1 cellular context compared by ENCODE assay signal in the genomic region with DNA sequence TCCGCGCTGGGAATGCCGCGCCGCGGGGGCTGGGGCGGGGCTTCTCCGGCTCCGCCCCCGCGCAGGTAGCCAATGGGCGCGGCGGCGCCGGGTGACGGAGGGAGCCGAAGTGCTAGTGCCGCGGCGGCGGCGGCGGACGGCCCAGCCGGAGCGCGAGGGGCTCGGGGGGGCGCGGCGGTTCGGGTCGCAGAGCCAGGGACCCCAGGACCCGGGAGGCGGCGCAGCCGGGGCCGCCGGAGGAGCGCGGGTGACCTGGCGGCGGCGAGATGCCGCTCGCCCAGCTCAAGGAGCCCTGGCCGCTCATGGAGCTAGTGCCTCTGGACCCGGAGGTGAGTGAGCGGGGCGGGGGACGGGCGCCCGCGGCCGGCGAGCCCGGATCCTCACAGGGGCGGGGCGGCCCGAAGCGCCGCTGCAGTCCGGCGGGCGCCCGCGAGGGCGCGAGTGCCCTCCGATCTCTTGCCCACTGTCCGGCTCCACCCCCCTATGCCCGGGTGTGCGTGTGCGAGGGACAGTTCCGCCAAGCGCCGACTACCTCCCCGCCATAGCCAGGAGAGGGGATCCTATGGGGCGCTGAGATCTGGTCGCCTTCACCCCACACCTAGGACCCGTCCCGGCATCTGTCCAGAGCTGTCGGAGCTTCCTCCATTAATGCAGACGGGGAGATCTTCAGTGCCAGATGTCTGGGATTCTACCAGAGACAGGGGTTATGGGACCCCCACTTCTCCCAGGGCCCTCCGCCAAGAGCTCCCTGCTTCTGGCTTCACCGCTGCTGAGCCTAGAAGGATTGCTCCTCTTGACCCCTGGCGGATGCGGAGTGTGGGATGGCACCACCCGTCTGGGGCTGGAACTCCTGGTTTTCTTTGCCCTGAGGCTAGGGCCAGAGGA.
TF ChIP-seq lines count a peak whose summit lies in the region.

A gene (plus strand): TSS at position 107 of the 885 bp plus-strand sequence. CDS start 160 bp downstream, at position 267.

TF ChIP-seq in HepG2, 621 proteins besides CTCF, POLR2A, EP300 and RAD21 (continued from another document and continues in another):
- TF ChIP-seq, protein P1, sequence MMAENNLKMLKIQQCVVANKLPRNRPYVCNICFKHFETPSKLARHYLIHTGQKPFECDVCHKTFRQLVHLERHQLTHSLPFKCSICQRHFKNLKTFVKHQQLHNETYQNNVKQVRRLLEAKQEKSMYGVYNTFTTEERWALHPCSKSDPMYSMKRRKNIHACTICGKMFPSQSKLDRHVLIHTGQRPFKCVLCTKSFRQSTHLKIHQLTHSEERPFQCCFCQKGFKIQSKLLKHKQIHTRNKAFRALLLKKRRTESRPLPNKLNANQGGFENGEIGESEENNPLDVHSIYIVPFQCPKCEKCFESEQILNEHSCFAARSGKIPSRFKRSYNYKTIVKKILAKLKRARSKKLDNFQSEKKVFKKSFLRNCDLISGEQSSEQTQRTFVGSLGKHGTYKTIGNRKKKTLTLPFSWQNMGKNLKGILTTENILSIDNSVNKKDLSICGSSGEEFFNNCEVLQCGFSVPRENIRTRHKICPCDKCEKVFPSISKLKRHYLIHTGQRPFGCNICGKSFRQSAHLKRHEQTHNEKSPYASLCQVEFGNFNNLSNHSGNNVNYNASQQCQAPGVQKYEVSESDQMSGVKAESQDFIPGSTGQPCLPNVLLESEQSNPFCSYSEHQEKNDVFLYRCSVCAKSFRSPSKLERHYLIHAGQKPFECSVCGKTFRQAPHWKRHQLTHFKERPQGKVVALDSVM (CRISPR knock-in tag; IDR thresholded peaks at IDR 0.05) = no peak
- TF ChIP-seq GTF3A (CRISPR knock-in tag; conservative IDR thresholded peaks at IDR 0.05) = no peak
- TF ChIP-seq YEATS2 (CRISPR knock-in tag; IDR thresholded peaks at IDR 0.05; ENCODE audit: borderline replicate concordance) = no peak
- no peak for TF ChIP-seq KDM5B (CRISPR knock-in tag; IDR thresholded peaks at IDR 0.05; ENCODE audit: borderline replicate concordance)
- TF ChIP-seq ZBTB7B (CRISPR knock-in tag; IDR thresholded peaks at IDR 0.05) = no peak
- TF ChIP-seq, protein P2, sequence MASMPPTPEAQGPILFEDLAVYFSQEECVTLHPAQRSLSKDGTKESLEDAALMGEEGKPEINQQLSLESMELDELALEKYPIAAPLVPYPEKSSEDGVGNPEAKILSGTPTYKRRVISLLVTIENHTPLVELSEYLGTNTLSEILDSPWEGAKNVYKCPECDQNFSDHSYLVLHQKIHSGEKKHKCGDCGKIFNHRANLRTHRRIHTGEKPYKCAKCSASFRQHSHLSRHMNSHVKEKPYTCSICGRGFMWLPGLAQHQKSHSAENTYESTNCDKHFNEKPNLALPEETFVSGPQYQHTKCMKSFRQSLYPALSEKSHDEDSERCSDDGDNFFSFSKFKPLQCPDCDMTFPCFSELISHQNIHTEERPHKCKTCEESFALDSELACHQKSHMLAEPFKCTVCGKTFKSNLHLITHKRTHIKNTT (CRISPR knock-in tag; IDR thresholded peaks at IDR 0.05) = no peak
- TF ChIP-seq ZNF550 (CRISPR knock-in tag; IDR thresholded peaks at IDR 0.05; ENCODE audit: borderline replicate concordance) = no peak
- no peak for TF ChIP-seq RNF2 (conservative IDR thresholded peaks at IDR 0.05; ENCODE audit: low read depth)
- TF ChIP-seq, protein P3, sequence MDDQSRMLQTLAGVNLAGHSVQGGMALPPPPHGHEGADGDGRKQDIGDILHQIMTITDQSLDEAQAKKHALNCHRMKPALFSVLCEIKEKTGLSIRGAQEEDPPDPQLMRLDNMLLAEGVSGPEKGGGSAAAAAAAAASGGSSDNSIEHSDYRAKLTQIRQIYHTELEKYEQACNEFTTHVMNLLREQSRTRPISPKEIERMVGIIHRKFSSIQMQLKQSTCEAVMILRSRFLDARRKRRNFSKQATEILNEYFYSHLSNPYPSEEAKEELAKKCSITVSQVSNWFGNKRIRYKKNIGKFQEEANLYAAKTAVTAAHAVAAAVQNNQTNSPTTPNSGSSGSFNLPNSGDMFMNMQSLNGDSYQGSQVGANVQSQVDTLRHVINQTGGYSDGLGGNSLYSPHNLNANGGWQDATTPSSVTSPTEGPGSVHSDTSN (CRISPR knock-in tag; IDR thresholded peaks at IDR 0.05; ENCODE audit: borderline replicate concordance) = no peak
- TF ChIP-seq SNRNP70 (IDR thresholded peaks at IDR 0.05; ENCODE audit: low read depth, low read length) = no peak
- no peak for TF ChIP-seq KLF16 (CRISPR knock-in tag; IDR thresholded peaks at IDR 0.05)
- no peak for TF ChIP-seq TOPORS (CRISPR knock-in tag; IDR thresholded peaks at IDR 0.05)
- TF ChIP-seq SMARCE1 (IDR thresholded peaks at IDR 0.05; ENCODE audit: borderline replicate concordance) = no peak
- TF ChIP-seq ZBTB7A (CRISPR knock-in tag; IDR thresholded peaks at IDR 0.05) = no peak
- TF ChIP-seq ZNF570 (CRISPR knock-in tag; IDR thresholded peaks at IDR 0.05; ENCODE audit: borderline replicate concordance) = no peak
- TF ChIP-seq, protein P4, sequence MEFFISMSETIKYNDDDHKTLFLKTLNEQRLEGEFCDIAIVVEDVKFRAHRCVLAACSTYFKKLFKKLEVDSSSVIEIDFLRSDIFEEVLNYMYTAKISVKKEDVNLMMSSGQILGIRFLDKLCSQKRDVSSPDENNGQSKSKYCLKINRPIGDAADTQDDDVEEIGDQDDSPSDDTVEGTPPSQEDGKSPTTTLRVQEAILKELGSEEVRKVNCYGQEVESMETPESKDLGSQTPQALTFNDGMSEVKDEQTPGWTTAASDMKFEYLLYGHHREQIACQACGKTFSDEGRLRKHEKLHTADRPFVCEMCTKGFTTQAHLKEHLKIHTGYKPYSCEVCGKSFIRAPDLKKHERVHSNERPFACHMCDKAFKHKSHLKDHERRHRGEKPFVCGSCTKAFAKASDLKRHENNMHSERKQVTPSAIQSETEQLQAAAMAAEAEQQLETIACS (CRISPR knock-in tag; IDR thresholded peaks at IDR 0.05) = no peak
- TF ChIP-seq, protein P5, sequence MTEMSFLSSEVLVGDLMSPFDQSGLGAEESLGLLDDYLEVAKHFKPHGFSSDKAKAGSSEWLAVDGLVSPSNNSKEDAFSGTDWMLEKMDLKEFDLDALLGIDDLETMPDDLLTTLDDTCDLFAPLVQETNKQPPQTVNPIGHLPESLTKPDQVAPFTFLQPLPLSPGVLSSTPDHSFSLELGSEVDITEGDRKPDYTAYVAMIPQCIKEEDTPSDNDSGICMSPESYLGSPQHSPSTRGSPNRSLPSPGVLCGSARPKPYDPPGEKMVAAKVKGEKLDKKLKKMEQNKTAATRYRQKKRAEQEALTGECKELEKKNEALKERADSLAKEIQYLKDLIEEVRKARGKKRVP (CRISPR knock-in tag; IDR thresholded peaks at IDR 0.05) = no peak
- TF ChIP-seq, protein P6, sequence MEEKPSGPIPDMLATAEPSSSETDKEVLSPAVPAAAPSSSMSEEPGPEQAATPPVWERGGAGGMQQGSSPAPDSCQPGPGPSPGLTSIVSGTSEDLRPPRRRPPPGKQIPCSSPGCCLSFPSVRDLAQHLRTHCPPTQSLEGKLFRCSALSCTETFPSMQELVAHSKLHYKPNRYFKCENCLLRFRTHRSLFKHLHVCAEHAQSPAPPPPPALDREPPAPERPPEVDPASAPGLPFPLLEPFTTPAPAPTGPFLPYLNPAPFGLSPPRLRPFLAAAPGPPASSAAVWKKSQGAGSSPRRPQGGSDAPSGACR (CRISPR knock-in tag; IDR thresholded peaks at IDR 0.05) = no peak
- no peak for TF ChIP-seq PAX8 (CRISPR knock-in tag; IDR thresholded peaks at IDR 0.05; ENCODE audit: borderline replicate concordance)
- TF ChIP-seq, protein P7, sequence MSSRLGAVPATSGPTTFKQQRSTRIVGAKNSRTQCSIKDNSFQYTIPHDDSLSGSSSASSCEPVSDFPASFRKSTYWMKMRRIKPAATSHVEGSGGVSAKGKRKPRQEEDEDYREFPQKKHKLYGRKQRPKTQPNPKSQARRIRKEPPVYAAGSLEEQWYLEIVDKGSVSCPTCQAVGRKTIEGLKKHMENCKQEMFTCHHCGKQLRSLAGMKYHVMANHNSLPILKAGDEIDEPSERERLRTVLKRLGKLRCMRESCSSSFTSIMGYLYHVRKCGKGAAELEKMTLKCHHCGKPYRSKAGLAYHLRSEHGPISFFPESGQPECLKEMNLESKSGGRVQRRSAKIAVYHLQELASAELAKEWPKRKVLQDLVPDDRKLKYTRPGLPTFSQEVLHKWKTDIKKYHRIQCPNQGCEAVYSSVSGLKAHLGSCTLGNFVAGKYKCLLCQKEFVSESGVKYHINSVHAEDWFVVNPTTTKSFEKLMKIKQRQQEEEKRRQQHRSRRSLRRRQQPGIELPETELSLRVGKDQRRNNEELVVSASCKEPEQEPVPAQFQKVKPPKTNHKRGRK (CRISPR knock-in tag; IDR thresholded peaks at IDR 0.05) = no peak
- TF ChIP-seq SNAPC2 (CRISPR knock-in tag; IDR thresholded peaks at IDR 0.05) = no peak
- TF ChIP-seq, protein P8, sequence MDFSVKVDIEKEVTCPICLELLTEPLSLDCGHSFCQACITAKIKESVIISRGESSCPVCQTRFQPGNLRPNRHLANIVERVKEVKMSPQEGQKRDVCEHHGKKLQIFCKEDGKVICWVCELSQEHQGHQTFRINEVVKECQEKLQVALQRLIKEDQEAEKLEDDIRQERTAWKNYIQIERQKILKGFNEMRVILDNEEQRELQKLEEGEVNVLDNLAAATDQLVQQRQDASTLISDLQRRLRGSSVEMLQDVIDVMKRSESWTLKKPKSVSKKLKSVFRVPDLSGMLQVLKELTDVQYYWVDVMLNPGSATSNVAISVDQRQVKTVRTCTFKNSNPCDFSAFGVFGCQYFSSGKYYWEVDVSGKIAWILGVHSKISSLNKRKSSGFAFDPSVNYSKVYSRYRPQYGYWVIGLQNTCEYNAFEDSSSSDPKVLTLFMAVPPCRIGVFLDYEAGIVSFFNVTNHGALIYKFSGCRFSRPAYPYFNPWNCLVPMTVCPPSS (IDR thresholded peaks at IDR 0.05) = no peak
- no peak for TF ChIP-seq GLI4 (CRISPR knock-in tag; IDR thresholded peaks at IDR 0.05; ENCODE audit: borderline replicate concordance)
- TF ChIP-seq GFI1 (CRISPR knock-in tag; IDR thresholded peaks at IDR 0.05; ENCODE audit: borderline replicate concordance) = no peak
- TF ChIP-seq, protein P9, sequence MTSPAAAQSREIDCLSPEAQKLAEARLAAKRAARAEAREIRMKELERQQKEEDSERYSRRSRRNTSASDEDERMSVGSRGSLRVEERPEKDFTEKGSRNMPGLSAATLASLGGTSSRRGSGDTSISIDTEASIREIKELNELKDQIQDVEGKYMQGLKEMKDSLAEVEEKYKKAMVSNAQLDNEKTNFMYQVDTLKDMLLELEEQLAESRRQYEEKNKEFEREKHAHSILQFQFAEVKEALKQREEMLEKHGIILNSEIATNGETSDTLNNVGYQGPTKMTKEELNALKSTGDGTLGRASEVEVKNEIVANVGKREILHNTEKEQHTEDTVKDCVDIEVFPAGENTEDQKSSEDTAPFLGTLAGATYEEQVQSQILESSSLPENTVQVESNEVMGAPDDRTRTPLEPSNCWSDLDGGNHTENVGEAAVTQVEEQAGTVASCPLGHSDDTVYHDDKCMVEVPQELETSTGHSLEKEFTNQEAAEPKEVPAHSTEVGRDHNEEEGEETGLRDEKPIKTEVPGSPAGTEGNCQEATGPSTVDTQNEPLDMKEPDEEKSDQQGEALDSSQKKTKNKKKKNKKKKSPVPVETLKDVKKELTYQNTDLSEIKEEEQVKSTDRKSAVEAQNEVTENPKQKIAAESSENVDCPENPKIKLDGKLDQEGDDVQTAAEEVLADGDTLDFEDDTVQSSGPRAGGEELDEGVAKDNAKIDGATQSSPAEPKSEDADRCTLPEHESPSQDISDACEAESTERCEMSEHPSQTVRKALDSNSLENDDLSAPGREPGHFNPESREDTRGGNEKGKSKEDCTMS (CRISPR knock-in tag; conservative IDR thresholded peaks at IDR 0.05) = no peak
- no peak for TF ChIP-seq RBM22 (optimal IDR thresholded peaks at IDR 0.05; ENCODE audit: low read length)
- TF ChIP-seq PRPF4 (IDR thresholded peaks at IDR 0.05; ENCODE audit: low read depth, low read length, poor library complexity, severe bottlenecking) = no peak
- no peak for TF ChIP-seq RAD51 (IDR thresholded peaks at IDR 0.05; ENCODE audit: borderline replicate concordance)
- TF ChIP-seq ZNF577 (CRISPR knock-in tag; IDR thresholded peaks at IDR 0.05; ENCODE audit: borderline replicate concordance, low read depth) = no peak
- TF ChIP-seq ZNF292 (CRISPR knock-in tag; IDR thresholded peaks at IDR 0.05; ENCODE audit: borderline replicate concordance, low read depth) = no peak
- no peak for TF ChIP-seq KAT8 (CRISPR knock-in tag; IDR thresholded peaks at IDR 0.05)
- TF ChIP-seq, protein P10, sequence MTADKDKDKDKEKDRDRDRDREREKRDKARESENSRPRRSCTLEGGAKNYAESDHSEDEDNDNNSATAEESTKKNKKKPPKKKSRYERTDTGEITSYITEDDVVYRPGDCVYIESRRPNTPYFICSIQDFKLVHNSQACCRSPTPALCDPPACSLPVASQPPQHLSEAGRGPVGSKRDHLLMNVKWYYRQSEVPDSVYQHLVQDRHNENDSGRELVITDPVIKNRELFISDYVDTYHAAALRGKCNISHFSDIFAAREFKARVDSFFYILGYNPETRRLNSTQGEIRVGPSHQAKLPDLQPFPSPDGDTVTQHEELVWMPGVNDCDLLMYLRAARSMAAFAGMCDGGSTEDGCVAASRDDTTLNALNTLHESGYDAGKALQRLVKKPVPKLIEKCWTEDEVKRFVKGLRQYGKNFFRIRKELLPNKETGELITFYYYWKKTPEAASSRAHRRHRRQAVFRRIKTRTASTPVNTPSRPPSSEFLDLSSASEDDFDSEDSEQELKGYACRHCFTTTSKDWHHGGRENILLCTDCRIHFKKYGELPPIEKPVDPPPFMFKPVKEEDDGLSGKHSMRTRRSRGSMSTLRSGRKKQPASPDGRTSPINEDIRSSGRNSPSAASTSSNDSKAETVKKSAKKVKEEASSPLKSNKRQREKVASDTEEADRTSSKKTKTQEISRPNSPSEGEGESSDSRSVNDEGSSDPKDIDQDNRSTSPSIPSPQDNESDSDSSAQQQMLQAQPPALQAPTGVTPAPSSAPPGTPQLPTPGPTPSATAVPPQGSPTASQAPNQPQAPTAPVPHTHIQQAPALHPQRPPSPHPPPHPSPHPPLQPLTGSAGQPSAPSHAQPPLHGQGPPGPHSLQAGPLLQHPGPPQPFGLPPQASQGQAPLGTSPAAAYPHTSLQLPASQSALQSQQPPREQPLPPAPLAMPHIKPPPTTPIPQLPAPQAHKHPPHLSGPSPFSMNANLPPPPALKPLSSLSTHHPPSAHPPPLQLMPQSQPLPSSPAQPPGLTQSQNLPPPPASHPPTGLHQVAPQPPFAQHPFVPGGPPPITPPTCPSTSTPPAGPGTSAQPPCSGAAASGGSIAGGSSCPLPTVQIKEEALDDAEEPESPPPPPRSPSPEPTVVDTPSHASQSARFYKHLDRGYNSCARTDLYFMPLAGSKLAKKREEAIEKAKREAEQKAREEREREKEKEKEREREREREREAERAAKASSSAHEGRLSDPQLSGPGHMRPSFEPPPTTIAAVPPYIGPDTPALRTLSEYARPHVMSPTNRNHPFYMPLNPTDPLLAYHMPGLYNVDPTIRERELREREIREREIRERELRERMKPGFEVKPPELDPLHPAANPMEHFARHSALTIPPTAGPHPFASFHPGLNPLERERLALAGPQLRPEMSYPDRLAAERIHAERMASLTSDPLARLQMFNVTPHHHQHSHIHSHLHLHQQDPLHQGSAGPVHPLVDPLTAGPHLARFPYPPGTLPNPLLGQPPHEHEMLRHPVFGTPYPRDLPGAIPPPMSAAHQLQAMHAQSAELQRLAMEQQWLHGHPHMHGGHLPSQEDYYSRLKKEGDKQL (CRISPR knock-in tag; IDR thresholded peaks at IDR 0.05; ENCODE audit: low read depth) = no peak
- TF ChIP-seq SRF (IDR thresholded peaks at IDR 0.05; ENCODE audit: low read depth, low read length) = no peak
- no peak for TF ChIP-seq ZNF30 (CRISPR knock-in tag; IDR thresholded peaks at IDR 0.05)
- no peak for TF ChIP-seq ZNF619 (CRISPR knock-in tag; IDR thresholded peaks at IDR 0.05)
- no peak for TF ChIP-seq ZNF337 (CRISPR knock-in tag; IDR thresholded peaks at IDR 0.05; ENCODE audit: borderline replicate concordance, low read depth)
- TF ChIP-seq PCBP1 (IDR thresholded peaks at IDR 0.05; ENCODE audit: borderline replicate concordance, low read depth, low read length) = no peak
- TF ChIP-seq MAFF (IDR thresholded peaks at IDR 0.05; ENCODE audit: low read depth, low read length) = no peak
